Comparison of ENCODE assay signal across 18 cellular contexts in genomic region chr3:167843886-167844285, GRCh38.
DNase-seq lines count a peak whose midpoint lies in the region; ATAC-seq and TF ChIP-seq lines count a peak whose summit lies in the region.
"Had no signal": no experiment of that assay in that cellular context is flagged by ENCODE, and none has a peak within 500 bp of the region (broad histone marks: within the 10 kb centered on the region; RNA-seq: fewer than 3 reads in every experiment).

No MANE protein-coding gene starts in this region.

- DNase-seq in cerebellar nuclear complex (lab: John Stamatoyannopoulos, UW) (no peak), right cardiac atrium (no peak), MCF 10A (ENCODE audit: unreplicated experiment) (no peak)
- no peak for DNase-seq in activated CD8-positive, alpha-beta memory T cell treated with anti-CD3 and anti-CD28 coated beads, Interleukin-2, amount 50 U/mL, for 48 hours
- DNase-seq: activated effector memory CD4-positive, alpha-beta T cell treated with anti-CD3 and anti-CD28 coated beads, Interleukin-2, amount 50 U/mL, for 16 hours; amygdala; foreskin fibroblast; GDM1; H7; left ventricle myocardium inferior; NCI-H2029 treated with DMSO at 0.1 percent for 48 hours; NCI-H526; stimulated activated naive CD4-positive, alpha-beta T cell treated with Interleukin-2 at 50 U/mL for 16 hours; T-cell had no signal

- no peak overlapping the region for H3K4me3 ChIP-seq in BLaER1 treated with 17β-estradiol and CSF1 and Interleukin-3, amounts not matched to agents 10 nM and 100 nM
- H3K4me3 ChIP-seq in OCI-LY3 (ENCODE audit: low read length) (peak overlapping the region; percentile 19; the same call in 1 of the 2 replicates), right cardiac atrium (ENCODE audit: low read length) (no peak overlapping the region)
- H3K4me3 ChIP-seq: left ventricle myocardium inferior had no signal

- peaks cover 0 to 4% (median 0%) of the 10 kb centered on the region in 11 experiments; a peak in 3 of 22 replicates for H3K9me3 ChIP-seq in BLaER1 treated with 17β-estradiol and CSF1 and Interleukin-3, amounts not matched to agents 10 nM and 100 nM (replicated peaks in 1 of 11)
- no peaks in the 10 kb centered on the region for H3K9me3 ChIP-seq in OCI-LY3 (ENCODE audit: insufficient read depth, low read length)
- H3K9me3 ChIP-seq in right cardiac atrium (ENCODE audit: control insufficient read depth, low read length) = no peaks in the 10 kb centered on the region
- H3K9me3 ChIP-seq: left ventricle myocardium inferior had no signal

- no peaks in the 10 kb centered on the region for H3K27me3 Mint-ChIP-seq in MCF 10A (ENCODE audit: insufficient read depth, unreplicated experiment)

- H3K27me3 ChIP-seq in BLaER1 treated with 17β-estradiol and CSF1 and Interleukin-3, amounts not matched to agents 10 nM and 100 nM = no peaks in the 10 kb centered on the region
- no peaks in the 10 kb centered on the region for H3K27me3 ChIP-seq in OCI-LY3 (ENCODE audit: low read depth, low read length)
- no peaks in the 10 kb centered on the region for H3K27me3 ChIP-seq in right cardiac atrium (ENCODE audit: control insufficient read depth, insufficient read depth)

- no peaks in the 10 kb centered on the region for H4K20me1 ChIP-seq in BLaER1 treated with 17β-estradiol and CSF1 and Interleukin-3, amounts not matched to agents 10 nM and 100 nM
- no peaks in the 10 kb centered on the region for H4K20me1 ChIP-seq in OCI-LY3 (ENCODE audit: insufficient read depth, low read length)

- 91% methylated on average over 2 of the region's 2 CpGs for WGBS in right cardiac atrium

- peak overlapping the region in 5 of 11 experiments; percentile 21 to 54 (median 34); a peak in 6 of 22 replicates for H3K27ac ChIP-seq in BLaER1 treated with 17β-estradiol and CSF1 and Interleukin-3, amounts not matched to agents 10 nM and 100 nM
- H3K27ac ChIP-seq in OCI-LY3 (ENCODE audit: low read length) = no peak overlapping the region
- no peak overlapping the region for H3K27ac ChIP-seq in right cardiac atrium (ENCODE audit: low read length)
- H3K27ac ChIP-seq: left ventricle myocardium inferior had no signal

- H3K4me1 Mint-ChIP-seq in MCF 10A (ENCODE audit: insufficient read depth, unreplicated experiment) = no peaks in the 10 kb centered on the region
- H3K4me1 Mint-ChIP-seq: T-cell had no signal

- H3K27ac Mint-ChIP-seq in MCF 10A (ENCODE audit: low read depth, unreplicated experiment) = no peak overlapping the region
- H3K27ac Mint-ChIP-seq: T-cell had no signal

- POLR2A ChIA-PET in MCF 10A (lab: Yijun Ruan, JAX) = interaction anchor here (0.6 to 0.8 kb wide), 3 partner anchors 14 to 179 kb away, joined by 3 read pairs; no protein-coding TSS in a partner anchor

- BruUV-seq in MCF 10A (replicated peaks; lab: Mats Ljungman, UMichigan) = no TSS peak

- no peaks in the 10 kb centered on the region for H3K36me3 Mint-ChIP-seq in MCF 10A (ENCODE audit: insufficient read depth, unreplicated experiment)
- H3K36me3 Mint-ChIP-seq: T-cell had no signal

- no peak overlapping the region for H3K4me3 Mint-ChIP-seq in MCF 10A (ENCODE audit: unreplicated experiment)
- H3K4me3 Mint-ChIP-seq: T-cell had no signal

- H2AFZ ChIP-seq in OCI-LY3 (ENCODE audit: low read depth, low read length) = 0 out of 2 replicates have a peak overlapping the region, but pooled peaks have one; percentile 10

- peak overlapping the region in 9 of 11 experiments; percentile 22 to 77 (median 45); a peak in 15 of 22 replicates for H3K4me2 ChIP-seq in BLaER1 treated with 17β-estradiol and CSF1 and Interleukin-3, amounts not matched to agents 10 nM and 100 nM
- H3K4me2 ChIP-seq in OCI-LY3 (ENCODE audit: low read length) = peak overlapping the region; percentile 54

- H3K9me3 Mint-ChIP-seq in MCF 10A (ENCODE audit: unreplicated experiment) = no peaks in the 10 kb centered on the region

- H3K79me2 ChIP-seq in OCI-LY3 (ENCODE audit: low read length) = no peaks in the 10 kb centered on the region

- no peaks in the 10 kb centered on the region for H3K36me3 ChIP-seq in BLaER1 treated with 17β-estradiol and CSF1 and Interleukin-3, amounts not matched to agents 10 nM and 100 nM
- H3K36me3 ChIP-seq in OCI-LY3 (replicated peaks; ENCODE audit: low read depth, low read length) = no peaks in the 10 kb centered on the region
- H3K36me3 ChIP-seq: left ventricle myocardium inferior had no signal

- CTCF ChIA-PET in MCF 10A (lab: Yijun Ruan, JAX) = no interaction called here

- intact Hi-C loops in right cardiac atrium (cut with DNase I) (no loop called here), MCF 10A (cut with micrococcal nuclease) (no loop called here)

- TF ChIP-seq CTCF in OCI-LY3 (IDR thresholded peaks at IDR 0.05; ENCODE audit: low read depth, low read length) = no peak
- TF ChIP-seq CTCF in MCF 10A (IDR thresholded peaks at IDR 0.05; ENCODE audit: unreplicated experiment) = no peak

- H3K9ac ChIP-seq in BLaER1 treated with 17β-estradiol and CSF1 and Interleukin-3, amounts not matched to agents 10 nM and 100 nM = no peak overlapping the region
- no peak overlapping the region for H3K9ac ChIP-seq in OCI-LY3 (ENCODE audit: low read length)

- H3K4me1 ChIP-seq in BLaER1 treated with 17β-estradiol and CSF1 and Interleukin-3, amounts not matched to agents 10 nM and 100 nM = peaks cover 6 to 27% (median 8%) of the 10 kb centered on the region in 10 experiments; a peak in 16 of 20 replicates
- H3K4me1 ChIP-seq in OCI-LY3 (ENCODE audit: low read length) = peaks cover 30% of the 10 kb centered on the region
- no peaks in the 10 kb centered on the region for H3K4me1 ChIP-seq in right cardiac atrium (ENCODE audit: control insufficient read depth, insufficient read depth, low read length)

- peak; percentile 63 for ATAC-seq in GM19043 (IDR thresholded peaks at IDR 0.05; ENCODE audit: low read depth, unreplicated experiment)
- ATAC-seq in HG03354 (IDR thresholded peaks at IDR 0.05; ENCODE audit: poor library complexity, severe bottlenecking, unreplicated experiment) = peak; percentile 74
- no peak for ATAC-seq in right cardiac atrium
- ATAC-seq: T-cell had no signal

Comparison
In these comparisons a context has a peak if more than half of its experiments do, and no peak if none do; other contexts are left out.
1. ATAC-seq: peak in GM19043 (single experiment) and HG03354 (single experiment); none in right cardiac atrium (0 of 2).